ENCODE assay signal across 8 cellular contexts in the genomic region with DNA sequence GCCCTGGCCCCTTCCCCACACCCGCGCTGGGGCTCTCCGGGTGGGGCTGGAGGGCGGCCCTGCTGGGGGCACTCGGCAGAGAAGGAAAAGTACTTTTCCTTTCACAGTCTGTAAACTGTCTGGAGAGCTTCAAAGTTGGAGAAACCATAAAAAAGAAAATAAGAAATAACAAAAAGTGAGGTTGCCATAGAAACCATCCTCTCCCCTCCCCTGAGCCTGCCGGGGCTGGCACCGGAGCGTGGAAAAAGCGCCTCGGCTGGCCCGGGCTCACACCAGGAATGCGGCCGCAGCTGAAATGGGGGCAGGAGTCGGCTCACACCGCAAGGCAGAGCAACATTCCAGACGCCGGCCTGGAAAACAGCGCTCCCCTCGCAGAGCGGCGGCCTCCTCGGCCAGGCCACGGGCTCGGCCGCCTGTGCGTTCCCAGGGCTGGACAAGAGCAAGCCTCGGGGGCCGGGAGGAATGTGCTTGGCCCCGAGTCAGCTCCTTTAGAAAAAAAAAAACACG.
DNase-seq lines count a peak whose midpoint lies in the region; ATAC-seq and TF ChIP-seq lines count a peak whose summit lies in the region.

No MANE protein-coding gene starts in this region.

- no peak overlapping the region for H3K4me3 ChIP-seq in HUES64 (ENCODE audit: low read length)
- H3K4me3 ChIP-seq in liver (ENCODE audit: low read depth in 1 of 3, low read length in 3 of 3): no peak overlapping the region

- H3K9ac ChIP-seq in HUES64 (ENCODE audit: low read depth, low read length): peak overlapping the region; percentile 16
- H3K9ac ChIP-seq in liver (ENCODE audit: low read depth in 1 of 2, low read length in 2 of 2): no peak overlapping the region

- 44% methylated on average over 30 of the region's 30 CpGs for WGBS in HUES64
- 39% methylated on average over 30 of the region's 30 CpGs for WGBS in liver

- no peaks in the 10 kb centered on the region for H3K36me3 ChIP-seq in HUES64 (ENCODE audit: insufficient read depth, low read length)
- H3K36me3 ChIP-seq in liver (ENCODE audit: control insufficient read depth in 4 of 4, insufficient read depth in 3 of 4, low read depth in 1 of 4, low read length in 3 of 4): no peaks in the 10 kb centered on the region

- H3K27ac ChIP-seq in HUES64 (ENCODE audit: low read depth, low read length) (peak overlapping the region; percentile 51; the same call in 1 of the 2 replicates), liver (ENCODE audit: low read depth in 1 of 2, low read length in 2 of 2) (peak overlapping the region; percentile 23 to 25)

- H3K9me3 ChIP-seq in HUES64 (ENCODE audit: insufficient read depth, low read depth, low read length) (no peaks in the 10 kb centered on the region), liver (ENCODE audit: control insufficient read depth in 4 of 4, low read length in 3 of 4) (no peaks in the 10 kb centered on the region)

- no peak for ATAC-seq in GM18858 (IDR thresholded peaks at IDR 0.05; ENCODE audit: unreplicated experiment)

- H3K4me1 ChIP-seq in HUES64 (ENCODE audit: insufficient read depth, low read length): peaks cover 10% of the 10 kb centered on the region
- H3K4me1 ChIP-seq in liver (ENCODE audit: control insufficient read depth in 4 of 4, insufficient read depth in 4 of 4, low read length in 3 of 4): no peaks in the 10 kb centered on the region

- H3K27me3 ChIP-seq in HUES64 (ENCODE audit: insufficient read depth, low read length) (peaks cover 3% of the 10 kb centered on the region; the same call in 1 of the 2 replicates), liver (ENCODE audit: control insufficient read depth in 4 of 4, insufficient read depth in 4 of 4, low read length in 3 of 4) (no peaks in the 10 kb centered on the region)

- DNase-seq in dermis microvascular lymphatic vessel endothelial cell (ENCODE audit: low read depth in 2 of 2) (peak; percentile 87 to 89), stromal cell of bone marrow (ENCODE audit: low read depth) (peak; percentile 87), NCI-H1092 (lab: John Stamatoyannopoulos, UW) (no peak), NCI-H446 treated with DMSO at 0.1 percent for 48 hours (lab: John Stamatoyannopoulos, UW) (no peak), GM10266 (ENCODE audit: extremely low spot score) (no peak)

- TF ChIP-seq CTCF in liver (IDR thresholded peaks at IDR 0.05; ENCODE audit: low read depth, low read length, missing input control) (no peak), GM10266 (IDR thresholded peaks at IDR 0.05; ENCODE audit: control insufficient read depth, insufficient read depth, low read depth, missing control alignments) (no peak)

- peak in 1 of 2 donors; percentile 31 for TF ChIP-seq RAD21 in liver (IDR thresholded peaks at IDR 0.05)

TF ChIP-seq in liver, 16 proteins besides CTCF, POLR2A, EP300 and RAD21:
- TF ChIP-seq, protein P1, sequence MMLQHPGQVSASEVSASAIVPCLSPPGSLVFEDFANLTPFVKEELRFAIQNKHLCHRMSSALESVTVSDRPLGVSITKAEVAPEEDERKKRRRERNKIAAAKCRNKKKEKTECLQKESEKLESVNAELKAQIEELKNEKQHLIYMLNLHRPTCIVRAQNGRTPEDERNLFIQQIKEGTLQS (IDR thresholded peaks at IDR 0.05): no peak
- TF ChIP-seq RXRA (IDR thresholded peaks at IDR 0.05) (peak in 1 of 2 donors; percentile 25), NR2F2 (IDR thresholded peaks at IDR 0.05) (peak; percentile 29), SP1 (IDR thresholded peaks at IDR 0.05) (peak; percentile 49)

Comparison
In these comparisons a context has a peak if more than half of its experiments do, and no peak if none do; other contexts are left out.
1. DNase-seq: peak in dermis microvascular lymphatic vessel endothelial cell (2 of 2) and stromal cell of bone marrow (single experiment); none in NCI-H1092 (single experiment), NCI-H446 treated with DMSO at 0.1 percent for 48 hours (single experiment) and GM10266 (single experiment).